ENCODE assay signal across 2 cellular contexts in the genomic region with DNA sequence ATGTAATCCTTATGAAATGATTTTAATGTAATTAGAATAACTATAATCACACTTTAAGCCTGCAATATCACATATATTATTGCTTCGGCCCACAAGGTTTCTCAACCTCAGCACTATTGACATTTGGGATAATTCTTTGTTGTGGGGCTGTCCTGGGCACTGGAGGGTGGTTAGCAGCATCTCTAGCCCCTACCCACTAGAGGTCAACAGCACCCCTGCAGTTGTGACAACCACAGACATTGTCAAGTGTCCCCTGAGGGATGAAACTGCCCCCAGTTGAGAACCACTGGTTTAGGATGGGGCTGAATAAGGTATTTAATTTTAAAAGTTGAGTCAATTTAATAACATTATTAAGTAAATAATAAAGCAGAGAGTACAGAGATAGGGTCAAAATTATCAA.
TF ChIP-seq lines count a peak whose summit lies in the region.

No MANE protein-coding gene starts in this region.

TF ChIP-seq in SK-N-SH treated with all-trans-retinoic acid at 6 μM for 48 hours, 23 proteins besides CTCF, POLR2A, EP300 and RAD21 (continued from another document):
- no peak for TF ChIP-seq ZFP30 (CRISPR knock-in tag; IDR thresholded peaks at IDR 0.05)
- TF ChIP-seq ZNF8 (CRISPR knock-in tag; IDR thresholded peaks at IDR 0.05) = no peak
- TF ChIP-seq ZC3H10 (CRISPR knock-in tag; IDR thresholded peaks at IDR 0.05) = no peak
TF ChIP-seq in SK-N-SH treated with all-trans-retinoic acid at 6 μM for 48 hours: peak in this region for 0.

TF ChIP-seq in HCT116, 20 proteins besides CTCF, POLR2A, EP300 and RAD21 (continued from another document):
- TF ChIP-seq CEBPB (IDR thresholded peaks at IDR 0.05; ENCODE audit: low read depth) = no peak
- TF ChIP-seq CBX3 (IDR thresholded peaks at IDR 0.05; ENCODE audit: low read depth) = no peak
- TF ChIP-seq ZNF274 (IDR thresholded peaks at IDR 0.05; ENCODE audit: low read depth, low read length) = no peak
